30 cellular contexts compared by ENCODE assay signal in genomic region chr1:196074182-196074581, GRCh38.
DNase-seq lines count a peak whose midpoint lies in the region; ATAC-seq, FAIRE-seq and TF ChIP-seq lines count a peak whose summit lies in the region.
"Had no signal": no experiment of that assay in that cellular context is flagged by ENCODE, and none has a peak within 500 bp of the region (broad histone marks: within the 10 kb centered on the region; RNA-seq: fewer than 3 reads in every experiment).

No MANE protein-coding gene starts in this region.

- no peaks in the 10 kb centered on the region for H3K9me1 ChIP-seq in K562 (ENCODE audit: control insufficient read depth, insufficient read depth, low read length)

- H3K4me3 ChIP-seq in K562 (no peak overlapping the region), left ventricle myocardium inferior (no peak overlapping the region), OCI-LY7 (ENCODE audit: low read depth, low read length, poor library complexity, severe bottlenecking) (no peak overlapping the region)
- H3K4me3 ChIP-seq: A549; BLaER1; BLaER1 treated with 17β-estradiol and CSF1 and Interleukin-3, amounts not matched to agents 10 nM and 100 nM had no signal

- H3K4me2 ChIP-seq in K562 (ENCODE audit: insufficient read depth, low read length), result no peak overlapping the region
- H3K4me2 ChIP-seq in OCI-LY7 (ENCODE audit: low read length), result no peak overlapping the region
- H3K4me2 ChIP-seq: A549; BLaER1; BLaER1 treated with 17β-estradiol and CSF1 and Interleukin-3, amounts not matched to agents 10 nM and 100 nM had no signal

- no peaks in the 10 kb centered on the region for H3K79me2 ChIP-seq in K562 (ENCODE audit: control insufficient read depth, insufficient read depth, low read length)
- H3K79me2 ChIP-seq in OCI-LY7 (ENCODE audit: insufficient read depth, low read depth, low read length), result no peaks in the 10 kb centered on the region

- no peak for TF ChIP-seq POLR2A in K562 (conservative IDR thresholded peaks at IDR 0.05)

- DNase-seq in K562 (ENCODE audit: extremely low read depth in 1 of 4, low spot score in 3 of 4), result no peak
- DNase-seq in left ventricle myocardium inferior, result no peak
- DNase-seq in OCI-LY7 (ENCODE audit: low spot score), result no peak
- DNase-seq: 8988T; ACHN; AML-193; BE2C; C1 segment of cervical spinal cord; Caco-2; Calu3; CD4-positive, alpha-beta memory T cell; CD4-positive, alpha-beta T cell; CD4-positive, CD25-positive, alpha-beta regulatory T cell; CD8-positive, alpha-beta memory T cell; CD8-positive, alpha-beta T cell; COR-L47; DMS 273 treated with DMSO at 0.1 percent for 48 hours; DMS153; DMS53; DMS79; DMS79 treated with DMSO at 0.1 percent for 48 hours; DND-41; EL had no signal

- intact Hi-C loops in K562 (cut with micrococcal nuclease) (loop anchor here (5.0 kb wide), 1 partner anchor 1157 kb away; no protein-coding TSS in a partner anchor), left ventricle myocardium inferior (cut with micrococcal nuclease) (no loop called here), OCI-LY7 (cut with micrococcal nuclease; ENCODE audit: unreplicated experiment) (no loop called here)

- no peak for TF ChIP-seq RAD21 in K562 (CRISPR knock-in tag; conservative IDR thresholded peaks at IDR 0.05 in 1 of 2, IDR thresholded peaks at IDR 0.05 in 1 of 2)

- H3K9ac ChIP-seq in K562 (ENCODE audit: insufficient read depth in 1 of 2, low read depth in 2 of 2, low read length in 2 of 2), result no peak overlapping the region
- H3K9ac ChIP-seq: BLaER1; BLaER1 treated with 17β-estradiol and CSF1 and Interleukin-3, amounts not matched to agents 10 nM and 100 nM had no signal

- no peak for TF ChIP-seq EP300 in K562 (IDR thresholded peaks at IDR 0.05; ENCODE audit: low read length)

- H2AFZ ChIP-seq in K562 (ENCODE audit: low read depth, low read length), result no peak overlapping the region
- H2AFZ ChIP-seq in OCI-LY7 (ENCODE audit: low read length), result no peak overlapping the region

- no peaks in the 10 kb centered on the region for H3K9me2 ChIP-seq in OCI-LY7 (ENCODE audit: insufficient read depth, low read length)

- H3K36me3 ChIP-seq in K562 (ENCODE audit: control insufficient read depth, insufficient read depth, low read length) (no peaks in the 10 kb centered on the region), left ventricle myocardium inferior (no peaks in the 10 kb centered on the region), OCI-LY7 (ENCODE audit: insufficient read depth, low read length) (no peaks in the 10 kb centered on the region)
- H3K36me3 ChIP-seq: BE2C; BLaER1; BLaER1 treated with 17β-estradiol and CSF1 and Interleukin-3, amounts not matched to agents 10 nM and 100 nM had no signal

- CTCF ChIA-PET in K562 (lab: Yijun Ruan, JAX; ENCODE audit: low intra/inter-chr PET ratio) (no interaction called here), OCI-LY7 (lab: Charles Lee; ENCODE audit: unreplicated experiment) (no interaction called here)

- TF ChIP-seq CTCF in K562 (IDR thresholded peaks at IDR 0.05 in 2 of 3, conservative IDR thresholded peaks at IDR 0.05 in 1 of 3; ENCODE audit: insufficient read depth in 2 of 3, low read depth in 1 of 3, low read length in 3 of 3), result no peak
- no peak for TF ChIP-seq CTCF in left ventricle myocardium inferior (IDR thresholded peaks at IDR 0.05; ENCODE audit: borderline replicate concordance)
- no peak for TF ChIP-seq CTCF in OCI-LY7 (conservative IDR thresholded peaks at IDR 0.05; ENCODE audit: low read length)

- in situ Hi-C loops in K562 (cut with MboI), result no loop called here

- no peak overlapping the region for H3K27ac ChIP-seq in K562 (ENCODE audit: extremely low read depth, low read depth, low read length)
- no peak overlapping the region for H3K27ac ChIP-seq in left ventricle myocardium inferior (replicated peaks)
- H3K27ac ChIP-seq in OCI-LY7 (ENCODE audit: low read depth, low read length, poor library complexity, severe bottlenecking), result no peak overlapping the region
- H3K27ac ChIP-seq: 22Rv1; A549; BLaER1; BLaER1 treated with 17β-estradiol and CSF1 and Interleukin-3, amounts not matched to agents 10 nM and 100 nM; C4-2B had no signal

- POLR2A ChIA-PET in K562 (lab: Yijun Ruan, JAX), result no interaction called here
- POLR2A ChIA-PET in OCI-LY7 (lab: Charles Lee), result no interaction called here

- no peaks in the 10 kb centered on the region for H3K4me1 ChIP-seq in K562 (replicated peaks in 1 of 2; ENCODE audit: control insufficient read depth in 2 of 2, insufficient read depth in 2 of 2, low read length in 2 of 2)
- H3K4me1 ChIP-seq in left ventricle myocardium inferior, result no peaks in the 10 kb centered on the region
- H3K4me1 ChIP-seq in OCI-LY7 (ENCODE audit: insufficient read depth, low read length, poor library complexity, severe bottlenecking), result no peaks in the 10 kb centered on the region
- H3K4me1 ChIP-seq: Caco-2 had no signal

- H4K20me1 ChIP-seq in K562 (replicated peaks; ENCODE audit: control insufficient read depth, insufficient read depth, low read length) (no peaks in the 10 kb centered on the region), OCI-LY7 (ENCODE audit: insufficient read depth, low read length) (no peaks in the 10 kb centered on the region)
- H4K20me1 ChIP-seq: BLaER1; BLaER1 treated with 17β-estradiol and CSF1 and Interleukin-3, amounts not matched to agents 10 nM and 100 nM had no signal

- BruUV-seq in K562 (replicated peaks; lab: Mats Ljungman, UMichigan) (no TSS peak), OCI-LY7 (replicated peaks; lab: Mats Ljungman, UMichigan) (no TSS peak)

- no peaks in the 10 kb centered on the region for H3K9me3 ChIP-seq in K562 (replicated peaks; ENCODE audit: control insufficient read depth, insufficient read depth, low read depth, low read length)
- no peaks in the 10 kb centered on the region for H3K9me3 ChIP-seq in left ventricle myocardium inferior (replicated peaks)
- no peaks in the 10 kb centered on the region for H3K9me3 ChIP-seq in OCI-LY7 (ENCODE audit: low read length)
- H3K9me3 ChIP-seq: A549; BE2C; BLaER1; BLaER1 treated with 17β-estradiol and CSF1 and Interleukin-3, amounts not matched to agents 10 nM and 100 nM; Caco-2 had no signal

- no peaks in the 10 kb centered on the region for H3K27me3 ChIP-seq in K562 (ENCODE audit: control insufficient read depth in 2 of 2, insufficient read depth in 2 of 2, low read length in 2 of 2)
- no peaks in the 10 kb centered on the region for H3K27me3 ChIP-seq in left ventricle myocardium inferior (ENCODE audit: low read depth)
- H3K27me3 ChIP-seq: BE2C; BLaER1; BLaER1 treated with 17β-estradiol and CSF1 and Interleukin-3, amounts not matched to agents 10 nM and 100 nM had no signal

- no peak for ATAC-seq in K562
- ATAC-seq: A549; CD8-positive, alpha-beta T cell had no signal

- FAIRE-seq in TTC549 (lab: Jason Lieb, UNC), result peak; percentile 63
- FAIRE-seq in K562 (lab: Jason Lieb, UNC), result no peak
- FAIRE-seq: A204.1, A549 had no signal

TF ChIP-seq in K562, 482 proteins besides CTCF, POLR2A, EP300 and RAD21 (continues in another document):
- TF ChIP-seq ZNF316 (IDR thresholded peaks at IDR 0.05) (no peak), HNRNPL (IDR thresholded peaks at IDR 0.05; ENCODE audit: low read depth, low read length) (no peak), TAL1 (IDR thresholded peaks at IDR 0.05) (no peak), BCOR (IDR thresholded peaks at IDR 0.05) (peak; percentile 70; the same call in 1 of the 2 replicates), PATZ1 (CRISPR knock-in tag; IDR thresholded peaks at IDR 0.05; ENCODE audit: borderline replicate concordance) (no peak), ZNF76 (CRISPR knock-in tag; IDR thresholded peaks at IDR 0.05; ENCODE audit: borderline replicate concordance) (no peak), AFF4 (CRISPR knock-in tag; IDR thresholded peaks at IDR 0.05) (no peak), FOXA3 (CRISPR knock-in tag; conservative IDR thresholded peaks at IDR 0.05 in 1 of 2, IDR thresholded peaks at IDR 0.05 in 1 of 2) (no peak), ERF (CRISPR knock-in tag; IDR thresholded peaks at IDR 0.05) (no peak), MCM2 (IDR thresholded peaks at IDR 0.05; ENCODE audit: low read depth) (no peak)
